1 cellular context compared by ENCODE assay signal in genomic region chr10:29005988-29006387, GRCh38.
A peak's percentile ranks its signal among the peaks of the same experiment; 100 is the strongest.
TF ChIP-seq lines count a peak whose summit lies in the region.

No MANE protein-coding gene starts in this region.

TF ChIP-seq in K562, 482 proteins besides CTCF, POLR2A, EP300 and RAD21 (continued from another document and continues in another):
- TF ChIP-seq HES1 (IDR thresholded peaks at IDR 0.05; ENCODE audit: low read depth) (peak; percentile 68), ZBTB11 (CRISPR knock-in tag; IDR thresholded peaks at IDR 0.05) (peak in 1 of 3 experiments; percentile 51; a peak in 2 of 6 replicates), MYNN (IDR thresholded peaks at IDR 0.05) (peak; percentile 31; the same call in 1 of the 2 replicates), MYNN (CRISPR knock-in tag; IDR thresholded peaks at IDR 0.05) (no peak), ARID1B (IDR thresholded peaks at IDR 0.05) (peak; percentile 95), ZNF407 (IDR thresholded peaks at IDR 0.05; ENCODE audit: low read depth) (no peak), NFATC3 (IDR thresholded peaks at IDR 0.05) (no peak), ZNF586 (CRISPR knock-in tag; conservative IDR thresholded peaks at IDR 0.05) (no peak), FOXJ3 (CRISPR knock-in tag; IDR thresholded peaks at IDR 0.05) (no peak), ATF4 (CRISPR knock-in tag; IDR thresholded peaks at IDR 0.05) (peak; percentile 63; the same call in 1 of the 2 replicates), NCOA1 (IDR thresholded peaks at IDR 0.05; ENCODE audit: low read depth) (0 out of 2 replicates have a peak, but pooled peaks have one; percentile 32), ZNF282 (CRISPR knock-in tag; IDR thresholded peaks at IDR 0.05) (no peak), CEBPB (tag; IDR thresholded peaks at IDR 0.05) (no peak), CHAMP1 (IDR thresholded peaks at IDR 0.05) (0 out of 2 replicates have a peak, but pooled peaks have one; percentile 42), PYGO2 (tag; IDR thresholded peaks at IDR 0.05) (0 out of 2 replicates have a peak, but pooled peaks have one; percentile 42), KDM1A (IDR thresholded peaks at IDR 0.05) (peak in 1 of 2 experiments; percentile 37; a peak in 1 of 4 replicates), MGA (IDR thresholded peaks at IDR 0.05) (no peak), ID3 (CRISPR knock-in tag; IDR thresholded peaks at IDR 0.05) (no peak), ID3 (tag; IDR thresholded peaks at IDR 0.05) (peak; percentile 77)
